ENCODE assay signal across 11 cellular contexts in the genomic region with DNA sequence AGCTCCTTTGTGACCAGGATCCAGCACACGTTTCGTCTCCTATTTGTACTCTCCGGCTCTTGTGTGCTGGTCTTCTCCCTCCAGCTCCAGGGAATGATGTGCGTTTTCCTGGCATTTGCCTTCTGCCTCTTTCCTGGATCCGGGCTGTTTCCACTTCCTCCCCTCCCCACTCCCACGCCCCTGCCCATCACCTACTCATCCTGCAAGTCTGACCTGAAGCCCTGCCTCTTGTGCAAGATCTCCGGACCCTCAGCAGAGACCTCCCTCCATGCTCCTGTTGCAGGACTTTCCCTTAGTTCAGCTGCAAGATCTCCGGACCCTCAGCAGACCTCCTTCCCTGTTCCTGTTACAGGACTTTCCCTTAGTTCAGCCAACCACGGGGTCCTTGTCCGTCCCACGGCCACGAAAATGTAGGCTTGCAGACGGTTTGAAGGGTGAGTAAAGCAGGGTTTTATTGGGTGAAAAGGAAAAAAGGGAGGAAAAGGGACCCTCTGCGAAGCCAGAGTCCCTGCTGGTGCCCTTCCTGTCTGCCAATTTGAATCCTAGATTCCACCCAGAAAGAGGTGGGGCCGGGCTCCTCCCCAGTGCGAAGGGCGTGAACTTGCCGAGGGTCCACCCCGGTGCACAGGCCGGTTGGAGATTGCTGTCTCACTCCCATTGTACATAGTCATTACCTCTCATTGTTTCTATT.
DNase-seq lines count a peak whose midpoint lies in the region; ATAC-seq and TF ChIP-seq lines count a peak whose summit lies in the region.
"Had no signal": no experiment of that assay in that cellular context is flagged by ENCODE, and none has a peak within 500 bp of the region (broad histone marks: within the 10 kb centered on the region; RNA-seq: fewer than 3 reads in every experiment).

No MANE protein-coding gene starts in this region.

- TF ChIP-seq CTCF in fibroblast of mammary gland (conservative IDR thresholded peaks at IDR 0.05; ENCODE audit: control insufficient read depth, insufficient read depth, low read depth, low read length), result no peak

- peak; percentile 64 for DNase-seq in ELF-1 (ENCODE audit: low read depth, low spot score)
- DNase-seq in NCI-H526 (lab: John Stamatoyannopoulos, UW), result peak; percentile 46 to 77
- DNase-seq in fibroblast of mammary gland (ENCODE audit: low read depth), result no peak
- no peak for DNase-seq in naive thymus-derived CD8-positive, alpha-beta T cell
- DNase-seq in HEK293T (ENCODE audit: extremely low spot score), result no peak
- no peak for DNase-seq in SW 1271 (lab: John Stamatoyannopoulos, UW)
- no peak for DNase-seq in stimulated activated CD4-positive, alpha-beta T cell treated with anti-CD3 and anti-CD28 coated beads, Interleukin-4, amount 100 ng/mL, for 24 hours
- DNase-seq: activated naive CD4-positive, alpha-beta T cell treated with anti-CD3 and anti-CD28 coated beads for 36 hours; CD4-positive, alpha-beta memory T cell had no signal

- H3K4me3 ChIP-seq in fibroblast of mammary gland (ENCODE audit: control insufficient read depth, low read depth, low read length), result peak overlapping the region; percentile 15

- no peaks in the 10 kb centered on the region for H3K9me3 Mint-ChIP-seq in naive thymus-derived CD8-positive, alpha-beta T cell
- H3K9me3 Mint-ChIP-seq: activated naive CD4-positive, alpha-beta T cell treated with anti-CD3 and anti-CD28 coated beads for 36 hours had no signal

- POLR2A ChIA-PET in naive thymus-derived CD8-positive, alpha-beta T cell (lab: Charles Lee), result no interaction called here
- POLR2A ChIA-PET in HEK293T (lab: Yijun Ruan, JAX), result interaction anchor here (1.0 kb wide), 1 partner anchor 12 kb away, joined by 4 read pairs; no protein-coding TSS in a partner anchor

- no peak for ATAC-seq in naive thymus-derived CD8-positive, alpha-beta T cell
- no peak for ATAC-seq in HG03439 (IDR thresholded peaks at IDR 0.05; ENCODE audit: unreplicated experiment)
- ATAC-seq: HCT116 had no signal

- peaks cover 0 to 1% (median 0%) of the 10 kb centered on the region in 5 donors for H3K27me3 Mint-ChIP-seq in naive thymus-derived CD8-positive, alpha-beta T cell

- H3K4me1 Mint-ChIP-seq in naive thymus-derived CD8-positive, alpha-beta T cell, result peaks cover 7 to 18% (median 15%) of the 10 kb centered on the region in 4 donors
- H3K4me1 Mint-ChIP-seq: CD4-positive, alpha-beta memory T cell had no signal

- peak overlapping the region in 6 of 10 donors; percentile 24 to 53 (median 48) for H3K4me3 Mint-ChIP-seq in naive thymus-derived CD8-positive, alpha-beta T cell
- H3K4me3 Mint-ChIP-seq: activated naive CD4-positive, alpha-beta T cell treated with anti-CD3 and anti-CD28 coated beads for 36 hours had no signal

- no peaks in the 10 kb centered on the region for H3K36me3 Mint-ChIP-seq in naive thymus-derived CD8-positive, alpha-beta T cell
- H3K36me3 Mint-ChIP-seq: CD4-positive, alpha-beta memory T cell had no signal

- CTCF ChIA-PET in HEK293T (lab: Yijun Ruan, JAX), result no interaction called here

- peak overlapping the region in 4 of 10 donors; percentile 4 to 71 (median 46) for H3K27ac Mint-ChIP-seq in naive thymus-derived CD8-positive, alpha-beta T cell
- H3K27ac Mint-ChIP-seq: activated naive CD4-positive, alpha-beta T cell treated with anti-CD3 and anti-CD28 coated beads for 36 hours; CD4-positive, alpha-beta memory T cell had no signal

TF ChIP-seq in HEK293T, 16 proteins besides CTCF, POLR2A, EP300 and RAD21:
- TF ChIP-seq L3MBTL2 (conservative IDR thresholded peaks at IDR 0.05), result no peak
- TF ChIP-seq FOXM1 (IDR thresholded peaks at IDR 0.05; ENCODE audit: borderline replicate concordance), result no peak

Comparison
In these comparisons a context has a peak if more than half of its experiments do, and no peak if none do; other contexts are left out.
1. DNase-seq: peak in ELF-1 (single experiment) and NCI-H526 (2 of 2); none in fibroblast of mammary gland (single experiment), naive thymus-derived CD8-positive, alpha-beta T cell (0 of 10), HEK293T (single experiment), SW 1271 (0 of 2) and stimulated activated CD4-positive, alpha-beta T cell treated with anti-CD3 and anti-CD28 coated beads, Interleukin-4, amount 100 ng/mL, for 24 hours (single experiment).